In genomic region chr17:59641799-59642484, GRCh38 we compare ENCODE assay signal across 8 cellular contexts. TPM values are rescaled to one million over a fixed set of nuclear protein-coding genes. Genes with fewer than 3 reads are reported as not detected.
DNase-seq lines count a peak whose midpoint lies in the region; ATAC-seq and TF ChIP-seq lines count a peak whose summit lies in the region.

No MANE protein-coding gene starts in this region.

- H3K36me3 Mint-ChIP-seq in CD4-positive, alpha-beta T cell (ENCODE audit: low read depth), result peaks cover 33% of the 10 kb centered on the region
- peaks cover 36% of the 10 kb centered on the region for H3K36me3 Mint-ChIP-seq in activated CD4-positive, alpha-beta memory T cell treated with anti-CD3 and anti-CD28 coated beads, Interleukin-2, amount 10 ng/mL, durations not matched to agents 7 days and 5 days (ENCODE audit: low read depth)

- 11 to 23% (median 13%) methylated on average over 2 of the region's 2 CpGs for WGBS in spleen, 5 donors

- POLR2A ChIA-PET in CD4-positive, alpha-beta T cell (lab: Charles Lee), result interaction anchor here (0.9 to 3.4 kb wide), 2 partner anchors 23 to 77 kb away, joined by 3 to 32 read pairs; partner anchors contain the start of genes CLTC and DHX40
- POLR2A ChIA-PET in activated CD4-positive, alpha-beta memory T cell treated with anti-CD3 and anti-CD28 coated beads, Interleukin-2, amount 10 ng/mL, durations not matched to agents 7 days and 5 days (lab: Charles Lee), result interaction anchor here (0.6 to 8.4 kb wide), 8 partner anchors 8 to 1011 kb away, joined by 3 to 76 read pairs (median 4); partner anchors contain the start of genes CLTC, PTRH2, RPS6KB1 and VMP1

- intact Hi-C loops in CD4-positive, alpha-beta T cell (cut with DNase I, micrococcal nuclease), result loop anchor here in 1 of 2 experiments (1.0 to 10.0 kb wide), 2 partner anchors 23 to 63 kb away; partner anchors contain the start of genes CLTC, PTRH2 and VMP1
- intact Hi-C loops in spleen (cut with DNase I; ENCODE audit: low total_unique reads), result no loop called here

- H3K4me1 ChIP-seq in spleen, result peaks cover 47 to 98% (median 80%) of the 10 kb centered on the region in 6 donors

- CTCF ChIA-PET in CD4-positive, alpha-beta T cell (lab: Charles Lee), result interaction anchor here (0.7 to 1.1 kb wide), 2 partner anchors 11 to 70 kb away, joined by 3 read pairs; no protein-coding TSS in a partner anchor
- CTCF ChIA-PET in activated CD4-positive, alpha-beta memory T cell treated with anti-CD3 and anti-CD28 coated beads, Interleukin-2, amount 10 ng/mL, durations not matched to agents 7 days and 5 days (lab: Charles Lee), result interaction anchor here (1.1 to 2.1 kb wide), 2 partner anchors 45 to 82 kb away, joined by 3 to 4 read pairs; no protein-coding TSS in a partner anchor

- H3K4me3 ChIP-seq in spleen, result no peak overlapping the region

- peaks cover 63% of the 10 kb centered on the region for H3K4me1 Mint-ChIP-seq in CD4-positive, alpha-beta T cell (ENCODE audit: low read depth)
- peaks cover 44% of the 10 kb centered on the region for H3K4me1 Mint-ChIP-seq in activated CD4-positive, alpha-beta memory T cell treated with anti-CD3 and anti-CD28 coated beads, Interleukin-2, amount 10 ng/mL, durations not matched to agents 7 days and 5 days

- H3K9me3 Mint-ChIP-seq in CD4-positive, alpha-beta T cell, result no peaks in the 10 kb centered on the region
- H3K9me3 Mint-ChIP-seq in activated CD4-positive, alpha-beta memory T cell treated with anti-CD3 and anti-CD28 coated beads, Interleukin-2, amount 10 ng/mL, durations not matched to agents 7 days and 5 days, result no peaks in the 10 kb centered on the region

- H3K9me3 ChIP-seq in CD4-positive, alpha-beta T cell (ENCODE audit: control insufficient read depth, low read length), result no peaks in the 10 kb centered on the region
- no peaks in the 10 kb centered on the region for H3K9me3 ChIP-seq in spleen

- H3K27ac Mint-ChIP-seq in CD4-positive, alpha-beta T cell, result peak overlapping the region; percentile 62
- H3K27ac Mint-ChIP-seq in activated CD4-positive, alpha-beta memory T cell treated with anti-CD3 and anti-CD28 coated beads, Interleukin-2, amount 10 ng/mL, durations not matched to agents 7 days and 5 days, result peak overlapping the region; percentile 55

- no peak overlapping the region for H3K27ac ChIP-seq in CD4-positive, alpha-beta T cell (ENCODE audit: low read depth, low read length)
- peak overlapping the region in 7 of 8 donors; percentile 39 to 66 (median 56) for H3K27ac ChIP-seq in spleen

- peak; percentile 89 for ATAC-seq in CD4-positive, alpha-beta T cell (ENCODE audit: poor library complexity)
- ATAC-seq in GM19438 (IDR thresholded peaks at IDR 0.05; ENCODE audit: low read depth, unreplicated experiment) (peak; percentile 66), HG03432 (IDR thresholded peaks at IDR 0.05; ENCODE audit: unreplicated experiment) (peak; percentile 84)

- H3K4me3 Mint-ChIP-seq in CD4-positive, alpha-beta T cell, result peak overlapping the region; percentile 32
- peak overlapping the region; percentile 8 for H3K4me3 Mint-ChIP-seq in activated CD4-positive, alpha-beta memory T cell treated with anti-CD3 and anti-CD28 coated beads, Interleukin-2, amount 10 ng/mL, durations not matched to agents 7 days and 5 days

- no peaks in the 10 kb centered on the region for H3K27me3 ChIP-seq in CD4-positive, alpha-beta T cell (ENCODE audit: control insufficient read depth, insufficient read depth, low read length)
- H3K27me3 ChIP-seq in spleen (replicated peaks in 1 of 7), result no peaks in the 10 kb centered on the region

- no peaks in the 10 kb centered on the region for H3K27me3 Mint-ChIP-seq in CD4-positive, alpha-beta T cell
- H3K27me3 Mint-ChIP-seq in activated CD4-positive, alpha-beta memory T cell treated with anti-CD3 and anti-CD28 coated beads, Interleukin-2, amount 10 ng/mL, durations not matched to agents 7 days and 5 days, result no peaks in the 10 kb centered on the region

- no peak for TF ChIP-seq POLR2A in spleen (IDR thresholded peaks at IDR 0.05)

- no peak for DNase-seq in CD4-positive, alpha-beta T cell
- no peak for DNase-seq in activated CD4-positive, alpha-beta memory T cell treated with anti-CD3 and anti-CD28 coated beads, Interleukin-2, amount 10 ng/mL, durations not matched to agents 7 days and 5 days
- DNase-seq in spleen, result no peak
- DNase-seq in NCI-H128 (lab: John Stamatoyannopoulos, UW; ENCODE audit: unreplicated experiment), result no peak
- DNase-seq in D341Med (ENCODE audit: low spot score), result no peak
- no peak for DNase-seq in activated CD4-positive, alpha-beta T cell treated with anti-CD3 and anti-CD28 coated beads for 1 hour

- H3K36me3 ChIP-seq in spleen, result peaks cover 0 to 31% (median 10%) of the 10 kb centered on the region in 6 donors

- no peak for TF ChIP-seq CTCF in CD4-positive, alpha-beta T cell (IDR thresholded peaks at IDR 0.05)
- no peak for TF ChIP-seq CTCF in spleen (IDR thresholded peaks at IDR 0.05 in 8 of 11, conservative IDR thresholded peaks at IDR 0.05 in 3 of 11)

RNA-seq across cellular contexts. Expression of gene CLTC, which starts 22.2 kb away (rescaled TPM):
- total RNA-seq in CD4-positive, alpha-beta T cell, result 10 to 100 TPM; 81.5 to 89.9 TPM
- 100 to 1,000 TPM; 156 to 163 TPM for total RNA-seq in activated CD4-positive, alpha-beta memory T cell treated with anti-CD3 and anti-CD28 coated beads, Interleukin-2, amount 10 ng/mL, durations not matched to agents 7 days and 5 days
- 100 to 1,000 TPM; 189 to 289 (median 256) TPM for total RNA-seq in spleen
- polyA plus RNA-seq in spleen, result 10 to 100 TPM; 47.8 to 73.9 (median 70.1) TPM
